11 cellular contexts compared by ENCODE assay signal in genomic region chr9:106878081-106878837, GRCh38. TPM values are rescaled to one million over a fixed set of nuclear protein-coding genes. Genes with fewer than 3 reads are reported as not detected.
DNase-seq lines count a peak whose midpoint lies in the region; ATAC-seq and TF ChIP-seq lines count a peak whose summit lies in the region.
"Had no signal": no experiment of that assay in that cellular context is flagged by ENCODE, and none has a peak within 500 bp of the region (broad histone marks: within the 10 kb centered on the region; RNA-seq: fewer than 3 reads in every experiment).

No MANE protein-coding gene starts in this region.

- TF ChIP-seq EP300 in gastroesophageal sphincter (IDR thresholded peaks at IDR 0.05): no peak

- H3F3A ChIP-seq in neural progenitor cell (ENCODE audit: low read depth): peaks cover 33% of the 10 kb centered on the region

- H3K4me1 Mint-ChIP-seq in neural progenitor cell: peaks cover 7% of the 10 kb centered on the region
- H3K4me1 Mint-ChIP-seq: activated CD4-positive, alpha-beta T cell treated with anti-CD3 and anti-CD28 coated beads, Interleukin-2, amount 10 ng/mL, durations not matched to agents 7 days and 5 days had no signal

- peaks cover 61% of the 10 kb centered on the region for H3K9me3 Mint-ChIP-seq in neural progenitor cell
- H3K9me3 Mint-ChIP-seq: activated CD4-positive, alpha-beta T cell treated with anti-CD3 and anti-CD28 coated beads, Interleukin-2, amount 10 ng/mL, durations not matched to agents 7 days and 5 days had no signal

- H3K79me2 ChIP-seq in ACC112 (ENCODE audit: control insufficient read depth, insufficient read depth, low read length, unreplicated experiment): peaks cover 92% of the 10 kb centered on the region
- peaks cover 100% of the 10 kb centered on the region for H3K79me2 ChIP-seq in neural progenitor cell (ENCODE audit: low read depth)

- intact Hi-C loops in testis (cut with DNase I; ENCODE audit: low total_unique reads): no loop called here

- H3K27ac ChIP-seq in ACC112 (ENCODE audit: low read depth, low read length) (peak overlapping the region; percentile 76), RWPE1 (peak overlapping the region; percentile 82), gastroesophageal sphincter (peak overlapping the region; percentile 77 to 83 (median 79)), neural progenitor cell (peak overlapping the region; percentile 83), testis (peak overlapping the region in 1 of 2 donors; percentile 62)

- 27 to 34% methylated on average over 4 to 5 of the region's 5 CpGs for WGBS in gastroesophageal sphincter (ENCODE audit: low coverage in 1 of 2), 2 donors
- 69 to 76% methylated on average over 5 of the region's 5 CpGs for WGBS in testis, 2 donors

- TF ChIP-seq CTCF in RWPE1 (conservative IDR thresholded peaks at IDR 0.05; ENCODE audit: low read depth) (no peak), gastroesophageal sphincter (IDR thresholded peaks at IDR 0.05) (no peak), neural progenitor cell (IDR thresholded peaks at IDR 0.05) (no peak), testis (IDR thresholded peaks at IDR 0.05) (no peak)

- no peak overlapping the region for H2AFZ ChIP-seq in ACC112 (ENCODE audit: low read length, unreplicated experiment)
- H2AFZ ChIP-seq in neural progenitor cell (replicated peaks): no peak overlapping the region

- H3K4me1 ChIP-seq in ACC112 (ENCODE audit: control insufficient read depth, insufficient read depth, low read length, unreplicated experiment) (peaks cover 61% of the 10 kb centered on the region), gastroesophageal sphincter (peaks cover 32 to 89% (median 38%) of the 10 kb centered on the region in 3 donors), neural progenitor cell (peaks cover 57% of the 10 kb centered on the region), testis (peaks cover 39% of the 10 kb centered on the region)

- peaks cover 2% of the 10 kb centered on the region for H3K27me3 Mint-ChIP-seq in neural progenitor cell (ENCODE audit: insufficient read depth, low read depth)
- H3K27me3 Mint-ChIP-seq: activated CD4-positive, alpha-beta T cell treated with anti-CD3 and anti-CD28 coated beads, Interleukin-2, amount 10 ng/mL, durations not matched to agents 7 days and 5 days had no signal

- H3K27me3 ChIP-seq in ACC112 (ENCODE audit: insufficient read depth, low read length): no peaks in the 10 kb centered on the region
- no peaks in the 10 kb centered on the region for H3K27me3 ChIP-seq in gastroesophageal sphincter
- no peaks in the 10 kb centered on the region for H3K27me3 ChIP-seq in neural progenitor cell
- H3K27me3 ChIP-seq in testis: no peaks in the 10 kb centered on the region

- TF ChIP-seq POLR2A in gastroesophageal sphincter (IDR thresholded peaks at IDR 0.05) (no peak), testis (IDR thresholded peaks at IDR 0.05) (no peak)

- H3K4me3 ChIP-seq in ACC112 (ENCODE audit: low read depth, low read length) (no peak overlapping the region), gastroesophageal sphincter (no peak overlapping the region), neural progenitor cell (no peak overlapping the region), testis (no peak overlapping the region)

- DNase-seq in RWPE1 (ENCODE audit: low spot score): no peak
- DNase-seq in neural progenitor cell (ENCODE audit: low spot score): no peak
- no peak for DNase-seq in testis
- DNase-seq in stimulated activated CD4-positive, alpha-beta T cell treated with anti-CD3 and anti-CD28 coated beads, Interleukin-1b, Interleukin-23, amount 100 ng/mL, for 48 hours: no peak
- DNase-seq in kidney glomerular epithelial cell (lab: John Stamatoyannopoulos, UW): no peak
- DNase-seq: activated CD4-positive, alpha-beta T cell treated with anti-CD3 and anti-CD28 coated beads, Interleukin-2, amount 10 ng/mL, durations not matched to agents 7 days and 5 days; activated naive CD4-positive, alpha-beta T cell; Karpas-422 had no signal

- no peaks in the 10 kb centered on the region for H3K36me3 ChIP-seq in ACC112 (ENCODE audit: insufficient read depth, low read length)
- no peaks in the 10 kb centered on the region for H3K36me3 ChIP-seq in gastroesophageal sphincter
- H3K36me3 ChIP-seq in neural progenitor cell: peaks cover 7% of the 10 kb centered on the region
- no peaks in the 10 kb centered on the region for H3K36me3 ChIP-seq in testis (ENCODE audit: low read depth, missing control alignments)

- no peak for ATAC-seq in gastroesophageal sphincter
- ATAC-seq in GM21447 (IDR thresholded peaks at IDR 0.05; ENCODE audit: unreplicated experiment): no peak

- peaks cover 99% of the 10 kb centered on the region for H4K20me1 ChIP-seq in neural progenitor cell (ENCODE audit: low read depth)

- peaks cover 88% of the 10 kb centered on the region for H3K36me3 Mint-ChIP-seq in neural progenitor cell

- POLR2A ChIA-PET in RWPE1 (lab: Yijun Ruan, JAX; ENCODE audit: low non-redundant PET): no interaction called here

- H3K9ac ChIP-seq in neural progenitor cell: no peak overlapping the region

- no peak overlapping the region for H3K4me3 Mint-ChIP-seq in neural progenitor cell
- H3K4me3 Mint-ChIP-seq: activated CD4-positive, alpha-beta T cell treated with anti-CD3 and anti-CD28 coated beads, Interleukin-2, amount 10 ng/mL, durations not matched to agents 7 days and 5 days had no signal

- peak overlapping the region; percentile 48 for H3K27ac Mint-ChIP-seq in neural progenitor cell
- H3K27ac Mint-ChIP-seq: activated CD4-positive, alpha-beta T cell treated with anti-CD3 and anti-CD28 coated beads, Interleukin-2, amount 10 ng/mL, durations not matched to agents 7 days and 5 days had no signal

- H3K9me3 ChIP-seq in gastroesophageal sphincter (no peaks in the 10 kb centered on the region), neural progenitor cell (ENCODE audit: low read depth) (no peaks in the 10 kb centered on the region), testis (no peaks in the 10 kb centered on the region)

- peak overlapping the region; percentile 56 for H3K4me2 ChIP-seq in neural progenitor cell

- CTCF ChIA-PET in RWPE1 (lab: Yijun Ruan, JAX): no interaction called here

RNA-seq across cellular contexts. Expression of gene ZNF462, which starts 15.3 kb away (rescaled TPM):
- total RNA-seq in gastroesophageal sphincter (10 to 100 TPM; 19.1 to 57.9 (median 35.6) TPM), neural progenitor cell (ENCODE audit: low replicate concordance) (81.8 and 93.4 TPM in 2 replicates), testis (10 to 100 TPM; 53.2 to 61.6 TPM)
- 31.5 TPM for polyA plus RNA-seq in testis (ENCODE audit: insufficient read depth, low read depth, low replicate concordance)
